In the genomic region with DNA sequence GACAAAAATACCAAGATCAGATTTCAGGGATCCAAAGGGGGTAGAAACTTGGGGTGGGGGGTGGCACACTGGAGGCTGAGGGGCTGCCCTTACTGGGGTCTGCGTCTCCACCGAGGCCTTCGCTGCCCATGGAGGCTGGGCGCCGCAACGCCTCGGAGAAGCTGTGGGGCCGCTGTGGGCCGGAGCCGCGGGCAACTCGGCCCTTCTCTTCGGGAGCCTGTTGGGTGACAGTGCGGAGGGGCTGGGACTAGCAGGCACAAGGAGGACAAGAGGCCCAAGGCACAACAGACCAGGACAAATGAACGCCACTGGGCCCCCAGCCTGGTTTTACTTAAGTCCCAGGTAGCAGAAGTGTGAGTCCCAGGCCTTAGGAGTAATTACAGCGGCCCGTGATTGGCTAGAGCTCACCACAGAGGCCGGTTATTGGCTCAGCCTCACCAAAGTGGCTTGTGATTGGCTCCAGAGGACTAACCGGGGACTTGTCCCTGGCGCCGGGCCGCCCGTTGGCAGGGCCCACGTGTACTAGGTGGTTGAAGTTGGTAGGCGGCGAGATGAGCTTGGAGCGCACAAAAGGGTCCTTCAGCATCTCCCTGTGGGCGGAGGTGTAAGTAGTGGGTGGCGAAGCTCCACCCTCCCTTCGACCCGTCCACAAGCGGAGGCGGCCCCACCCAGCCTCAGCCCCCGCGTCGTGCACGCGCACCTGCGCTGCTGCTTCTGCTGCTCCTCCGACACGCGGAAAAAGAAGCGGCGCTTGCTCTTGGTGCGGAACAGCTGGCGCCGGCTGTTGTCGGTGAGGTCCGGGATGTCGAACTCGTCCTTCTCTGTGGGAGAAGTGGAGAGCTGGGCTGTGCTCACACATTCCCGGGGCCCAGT, we compare ENCODE assay signal across 25 cellular contexts. TPM values are rescaled to one million over a fixed set of nuclear protein-coding genes. Genes with fewer than 3 reads are reported as not detected.
"Had no signal": no experiment of that assay in that cellular context is flagged by ENCODE, and none has a peak within 500 bp of the region (broad histone marks: within the 10 kb centered on the region; RNA-seq: fewer than 3 reads in every experiment).

No MANE protein-coding gene starts in this region.

- H3K27me3 Mint-ChIP-seq: central memory CD8-positive, alpha-beta T cell; stimulated activated naive CD8-positive, alpha-beta T cell treated with anti-CD3 and anti-CD28 coated beads, Interleukin-15, amount 100 ng/mL, for 72 hours had no signal

- H3K27me3 ChIP-seq: ascending aorta, gastrocnemius medialis, suprapubic skin had no signal

- ATAC-seq: left colon; right cardiac atrium; stimulated activated naive CD8-positive, alpha-beta T cell treated with anti-CD3 and anti-CD28 coated beads, Interleukin-15, amount 100 ng/mL, for 72 hours had no signal

- H3K4me1 Mint-ChIP-seq: central memory CD8-positive, alpha-beta T cell; nephron; stimulated activated naive CD8-positive, alpha-beta T cell treated with anti-CD3 and anti-CD28 coated beads, Interleukin-15, amount 100 ng/mL, for 72 hours had no signal

- H3K4me1 ChIP-seq: ascending aorta, gastrocnemius medialis, prostate gland, suprapubic skin had no signal

- H3K4me3 Mint-ChIP-seq: central memory CD8-positive, alpha-beta T cell; nephron; stimulated activated naive CD8-positive, alpha-beta T cell treated with anti-CD3 and anti-CD28 coated beads, Interleukin-15, amount 100 ng/mL, for 72 hours had no signal

- H3K9me3 Mint-ChIP-seq: central memory CD8-positive, alpha-beta T cell; nephron; stimulated activated naive CD8-positive, alpha-beta T cell treated with anti-CD3 and anti-CD28 coated beads, Interleukin-15, amount 100 ng/mL, for 72 hours had no signal

- DNase-seq: activated CD4-positive, alpha-beta T cell treated with anti-CD3 and anti-CD28 coated beads for 1 hour; activated CD8-positive, alpha-beta memory T cell treated with anti-CD3 and anti-CD28 coated beads for 24 hours; activated CD8-positive, alpha-beta memory T cell treated with anti-CD3 and anti-CD28 coated beads, Interleukin-2, amount 50 U/mL, for 48 hours; activated effector memory CD4-positive, alpha-beta T cell treated with anti-CD3 and anti-CD28 coated beads, Interleukin-2, amount 50 U/mL, for 16 hours; activated naive CD4-positive, alpha-beta T cell treated with anti-CD3 and anti-CD28 coated beads, Interleukin-2, amount 50 U/mL, for 16 hours; activated T-cell treated with anti-CD3 and anti-CD28 coated beads, Interleukin-2, amount 50 U/mL, for 48 hours; gastrocnemius medialis; head of caudate nucleus; left colon; midbrain; right cardiac atrium; small intestine; stimulated activated CD4-positive, alpha-beta T cell treated with anti-CD3 and anti-CD28 coated beads, Interleukin-15, amount 100 ng/mL, for 24 hours; stimulated activated CD4-positive, alpha-beta T cell treated with anti-CD3 and anti-CD28 coated beads, Interleukin-4, amount 100 ng/mL, for 1 hour; stimulated activated naive CD8-positive, alpha-beta T cell treated with anti-CD3 and anti-CD28 coated beads, Interleukin-15, amount 100 ng/mL, for 72 hours; T-helper 1 cell; T-helper 9 cell; trophoblast cell had no signal

- H3K27ac ChIP-seq: ascending aorta, coronary artery, gastrocnemius medialis, prostate gland, suprapubic skin had no signal

- H3K27ac Mint-ChIP-seq: nephron had no signal

- H3K4me3 ChIP-seq: ascending aorta, coronary artery, gastrocnemius medialis, lung, prostate gland, suprapubic skin had no signal

- H3K36me3 ChIP-seq: ascending aorta, gastrocnemius medialis, prostate gland had no signal

- H3K9me3 ChIP-seq: ascending aorta, gastrocnemius medialis, prostate gland, suprapubic skin had no signal

RNA-seq across cellular contexts. Expression of a gene that starts 17.6 kb away (rescaled TPM):
- total RNA-seq: ascending aorta had no signal
